Comparison of ENCODE assay signal across 8 cellular contexts in the genomic region with DNA sequence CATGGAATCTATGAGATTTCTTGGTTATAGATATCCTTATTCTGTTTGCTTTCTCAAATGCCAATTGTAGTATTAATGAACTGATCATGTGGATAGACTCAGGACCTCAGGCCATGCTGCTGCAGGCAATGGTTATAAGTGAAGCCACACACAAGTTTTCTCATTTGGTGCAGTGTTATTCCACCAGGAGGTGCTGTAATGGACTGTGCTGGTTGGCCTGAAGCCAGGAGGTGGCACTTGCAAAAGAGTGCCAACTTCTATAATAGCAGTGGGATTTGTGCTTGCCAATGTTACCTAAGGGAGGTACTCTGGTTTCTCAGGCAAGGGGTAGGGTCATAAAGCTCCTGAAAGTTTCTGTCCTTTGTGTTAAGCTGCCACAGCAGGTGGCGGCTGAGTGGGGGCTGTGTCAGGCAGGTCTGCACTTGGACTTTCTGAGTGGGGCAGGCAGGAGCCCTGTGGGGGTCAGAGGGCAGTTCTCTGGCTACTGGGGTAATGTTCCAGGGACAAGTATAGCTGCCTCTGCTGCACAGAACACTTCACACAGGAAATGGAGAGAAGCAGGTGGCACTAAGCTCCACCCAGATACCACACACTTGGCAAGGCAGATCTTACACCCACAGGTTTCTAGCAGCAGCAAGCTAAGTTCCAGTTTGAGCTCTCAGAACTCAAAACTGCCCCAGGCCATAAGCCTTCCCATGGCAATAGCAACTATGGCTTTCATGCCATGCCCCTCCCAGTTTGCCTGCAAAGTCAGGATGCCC.
A peak's percentile ranks its signal among the peaks of the same experiment; 100 is the strongest.
DNase-seq lines count a peak whose midpoint lies in the region; ATAC-seq and TF ChIP-seq lines count a peak whose summit lies in the region.

No MANE protein-coding gene starts in this region.

- CTCF ChIA-PET in mammary epithelial cell (lab: Charles Lee; ENCODE audit: low non-redundant PET), result no interaction called here

- H3K4me1 Mint-ChIP-seq in T-helper 2 cell treated with Interferon-gamma antibody and Interleukin-4, amounts not matched to agents 5 μg/mL and 100 μg/mL, for 36 hours (ENCODE audit: low read depth), result no peaks in the 10 kb centered on the region

- no peak overlapping the region for H3K27ac Mint-ChIP-seq in T-helper 2 cell treated with Interferon-gamma antibody and Interleukin-4, amounts not matched to agents 5 μg/mL and 100 μg/mL, for 36 hours

- TF ChIP-seq CTCF in GM12872 (IDR thresholded peaks at IDR 0.05; ENCODE audit: insufficient read depth, low read depth, low read length), result peak; percentile 53
- peak in 1 of 2 donors; percentile 38 for TF ChIP-seq CTCF in mammary epithelial cell (conservative IDR thresholded peaks at IDR 0.05 in 1 of 2, IDR thresholded peaks at IDR 0.05 in 1 of 2; ENCODE audit: extremely low read depth in 1 of 2, insufficient read depth in 1 of 2, low read depth in 1 of 2, low read length in 2 of 2)

- H2AFZ ChIP-seq in mammary epithelial cell (ENCODE audit: low read depth, low read length), result peak overlapping the region; percentile 64

- dilution Hi-C loops in mammary epithelial cell (cut with HindIII; ENCODE audit: low sequenced_read_pairs), result no loop called here

- BruUV-seq in mammary epithelial cell (replicated peaks; lab: Mats Ljungman, UMichigan), result no TSS peak

- no peaks in the 10 kb centered on the region for H3K79me2 ChIP-seq in mammary epithelial cell (ENCODE audit: insufficient read depth, low read length)

- H3K9me3 ChIP-seq in mammary epithelial cell (replicated peaks; ENCODE audit: insufficient read depth, low read length), result no peaks in the 10 kb centered on the region

- no peaks in the 10 kb centered on the region for H3K36me3 Mint-ChIP-seq in T-helper 2 cell treated with Interferon-gamma antibody and Interleukin-4, amounts not matched to agents 5 μg/mL and 100 μg/mL, for 36 hours (ENCODE audit: low read depth)

- WGBS in mammary epithelial cell (ENCODE audit: low coverage, missing lambda C conversion rate), result 80% methylated on average over 1 of the region's 1 CpG

- no peaks in the 10 kb centered on the region for H3K27me3 Mint-ChIP-seq in T-helper 2 cell treated with Interferon-gamma antibody and Interleukin-4, amounts not matched to agents 5 μg/mL and 100 μg/mL, for 36 hours (ENCODE audit: low read depth)

- no peak overlapping the region for H3K4me3 Mint-ChIP-seq in T-helper 2 cell treated with Interferon-gamma antibody and Interleukin-4, amounts not matched to agents 5 μg/mL and 100 μg/mL, for 36 hours

- H3K9me3 Mint-ChIP-seq in T-helper 2 cell treated with Interferon-gamma antibody and Interleukin-4, amounts not matched to agents 5 μg/mL and 100 μg/mL, for 36 hours, result no peaks in the 10 kb centered on the region

- ATAC-seq in GM21423 (IDR thresholded peaks at IDR 0.05; ENCODE audit: unreplicated experiment) (peak; percentile 96), HG03460 (IDR thresholded peaks at IDR 0.05; ENCODE audit: unreplicated experiment) (peak; percentile 95)

- no peaks in the 10 kb centered on the region for H4K20me1 ChIP-seq in mammary epithelial cell (ENCODE audit: insufficient read depth, low read length)

- H3K4me1 ChIP-seq in mammary epithelial cell (ENCODE audit: insufficient read depth, low read length), result peaks cover 12% of the 10 kb centered on the region

- H3K27me3 ChIP-seq in mammary epithelial cell (ENCODE audit: insufficient read depth, low read length), result no peaks in the 10 kb centered on the region

- no peaks in the 10 kb centered on the region for H3K36me3 ChIP-seq in mammary epithelial cell (ENCODE audit: insufficient read depth, low read length)

- no peak overlapping the region for H3K4me3 ChIP-seq in mammary epithelial cell (replicated peaks in 1 of 3; ENCODE audit: insufficient read depth in 1 of 3, low read depth in 2 of 3, low read length in 3 of 3)

- intact Hi-C loops in mammary epithelial cell (cut with micrococcal nuclease), result no loop called here

- H3K9ac ChIP-seq in mammary epithelial cell (ENCODE audit: insufficient read depth, low read length), result no peak overlapping the region

- peak; percentile 90 for DNase-seq in mammary epithelial cell
- no peak for DNase-seq in NCI-H524 (lab: John Stamatoyannopoulos, UW)
- no peak for DNase-seq in T-helper 2 cell treated with Interferon-gamma antibody and Interleukin-4, amounts not matched to agents 5 μg/mL and 100 μg/mL, for 36 hours (ENCODE audit: low spot score)
- no peak for DNase-seq in stimulated activated CD4-positive, alpha-beta T cell treated with anti-CD3 and anti-CD28 coated beads, Interleukin-4, amount 100 ng/mL, for 4 hours
- DNase-seq in AG20443 (ENCODE audit: low spot score), result no peak

- no peak overlapping the region for H3K27ac ChIP-seq in mammary epithelial cell (ENCODE audit: insufficient read depth, low read depth, low read length)

- in situ Hi-C loops in mammary epithelial cell (cut with MboI; ENCODE audit: low sequenced_read_pairs in 2 of 2), result loop anchor here in 1 of 2 donors (25.0 kb wide), 1 partner anchor 703 kb away; no protein-coding TSS in a partner anchor

- H3K4me2 ChIP-seq in mammary epithelial cell (ENCODE audit: insufficient read depth, low read depth, low read length), result peak overlapping the region; percentile 13
